Comparison of ENCODE assay signal across 12 cellular contexts in genomic region chr14:54713364-54713763, GRCh38.
DNase-seq lines count a peak whose midpoint lies in the region; ATAC-seq and TF ChIP-seq lines count a peak whose summit lies in the region.
"Had no signal": no experiment of that assay in that cellular context is flagged by ENCODE, and none has a peak within 500 bp of the region (broad histone marks: within the 10 kb centered on the region; RNA-seq: fewer than 3 reads in every experiment).

No MANE protein-coding gene starts in this region.

- H3K9ac ChIP-seq in BLaER1: peak overlapping the region; percentile 82; the same call in 1 of the 2 replicates

- ATAC-seq in GM18517 (IDR thresholded peaks at IDR 0.05; ENCODE audit: unreplicated experiment): no peak

- TF ChIP-seq CTCF in right atrium auricular region (IDR thresholded peaks at IDR 0.05): no peak
- no peak for TF ChIP-seq CTCF in stomach (IDR thresholded peaks at IDR 0.05)

- intact Hi-C loops in stomach (cut with DNase I; ENCODE audit: low total_unique reads): no loop called here

- H3K4me1 ChIP-seq in BLaER1 (peaks cover 77% of the 10 kb centered on the region), right atrium auricular region (peaks cover 0 to 68% of the 10 kb centered on the region in 2 donors), stomach (peaks cover 6 to 34% (median 17%) of the 10 kb centered on the region in 4 donors)

- no peak for TF ChIP-seq POLR2A in stomach (IDR thresholded peaks at IDR 0.05)

- H3K9me3 ChIP-seq in BLaER1: no peaks in the 10 kb centered on the region; the same call in 1 of the 2 replicates
- no peaks in the 10 kb centered on the region for H3K9me3 ChIP-seq in right atrium auricular region
- H3K9me3 ChIP-seq in stomach: no peaks in the 10 kb centered on the region
- H3K9me3 ChIP-seq: SJSA1 had no signal

- H4K20me1 ChIP-seq in BLaER1: no peaks in the 10 kb centered on the region

- no peak for TF ChIP-seq EP300 in stomach (IDR thresholded peaks at IDR 0.05)

- H3K36me3 ChIP-seq in BLaER1 (no peaks in the 10 kb centered on the region), right atrium auricular region (no peaks in the 10 kb centered on the region), stomach (no peaks in the 10 kb centered on the region), H7 (replicated peaks; ENCODE audit: control insufficient read depth, insufficient read depth, low read length) (no peaks in the 10 kb centered on the region)

- DNase-seq in astrocyte of the hippocampus (ENCODE audit: low read depth, low spot score) (peak; percentile 82), right atrium auricular region (ENCODE audit: low spot score) (no peak), stomach (no peak), H7 (no peak), MV-4-11 (lab: John Stamatoyannopoulos, UW) (no peak)
- DNase-seq in effector CD8-positive, alpha-beta T cell (lab: John Stamatoyannopoulos, UW): no peak
- DNase-seq: activated CD4-positive, alpha-beta T cell treated with anti-CD3 and anti-CD28 coated beads, Interleukin-2, amount 50 U/mL, for 48 hours; amygdala; posterior cingulate gyrus had no signal

- peak overlapping the region; percentile 98 for H3K4me2 ChIP-seq in BLaER1

- H3K27me3 ChIP-seq in BLaER1: no peaks in the 10 kb centered on the region
- H3K27me3 ChIP-seq in right atrium auricular region: no peaks in the 10 kb centered on the region
- no peaks in the 10 kb centered on the region for H3K27me3 ChIP-seq in stomach
- H3K27me3 ChIP-seq in H7 (ENCODE audit: control insufficient read depth, insufficient read depth, low read length): no peaks in the 10 kb centered on the region
- H3K27me3 ChIP-seq: SJSA1 had no signal

- H3K27ac ChIP-seq in BLaER1: peak overlapping the region; percentile 94
- peak overlapping the region; percentile 80 to 88 for H3K27ac ChIP-seq in right atrium auricular region
- peak overlapping the region in 4 of 5 donors; percentile 56 to 75 (median 68) for H3K27ac ChIP-seq in stomach
- H3K27ac ChIP-seq: SJSA1 had no signal

- H3K4me3 ChIP-seq in BLaER1: no peak overlapping the region
- no peak overlapping the region for H3K4me3 ChIP-seq in right atrium auricular region
- H3K4me3 ChIP-seq in stomach: no peak overlapping the region
- H3K4me3 ChIP-seq in H7 (ENCODE audit: insufficient read depth, low read depth, low read length): no peak overlapping the region
- H3K4me3 ChIP-seq: SJSA1 had no signal
